ENCODE assay signal across 8 cellular contexts in genomic region chr12:12611512-12612306, GRCh38. TPM values are rescaled to one million over a fixed set of nuclear protein-coding genes. Genes with fewer than 3 reads are reported as not detected.
A peak's percentile ranks its signal among the peaks of the same experiment; 100 is the strongest.
DNase-seq lines count a peak whose midpoint lies in the region; ATAC-seq and TF ChIP-seq lines count a peak whose summit lies in the region.

A gene with protein sequence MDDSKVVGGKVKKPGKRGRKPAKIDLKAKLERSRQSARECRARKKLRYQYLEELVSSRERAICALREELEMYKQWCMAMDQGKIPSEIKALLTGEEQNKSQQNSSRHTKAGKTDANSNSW (plus strand): TSS chr12:12611876. CDS start chr12:12612173, 297 bp downstream.

- 0 to 1% methylated on average over 41 to 51 of the region's 51 CpGs for WGBS in esophagus, 2 donors

- H3K9me2 ChIP-seq in PC-9 (ENCODE audit: insufficient read depth): no peaks in the 10 kb centered on the region

- H4K20me1 ChIP-seq in PC-9 (ENCODE audit: insufficient read depth): no peaks in the 10 kb centered on the region

- peak within 1 kb of the TSS; percentile 85 for H2AFZ ChIP-seq in PC-9

- DNase-seq in DMS114 treated with DMSO at 0.1 percent for 48 hours (lab: John Stamatoyannopoulos, UW; ENCODE audit: unreplicated experiment) (peak; percentile 89), PC-9 (peak; percentile 91 to 93)
- DNase-seq in activated T-cell treated with anti-CD3 and anti-CD28 coated beads, Interleukin-2, amount 50 U/mL, for 4 hours: peak; percentile 80
- DNase-seq in stimulated activated CD8-positive, alpha-beta memory T cell treated with anti-CD3 and anti-CD28 coated beads, Interleukin-7, amount 100 ng/mL, for 1 hour (ENCODE audit: low read depth in 2 of 2): peak; percentile 60 to 61

- peak within 1 kb of the TSS; percentile 93 to 98 (median 98) for H3K4me3 Mint-ChIP-seq in IgD-negative memory B cell
- peak within 1 kb of the TSS; percentile 96 for H3K4me3 Mint-ChIP-seq in activated T-cell treated with anti-CD3 and anti-CD28 coated beads, Interleukin-2, amount 50 U/mL, for 4 hours

- peaks cover 33% of the 10 kb centered on the region for H3F3A ChIP-seq in PC-9 (ENCODE audit: insufficient read depth, low read depth)

- H3K36me3 Mint-ChIP-seq in IgD-negative memory B cell: peaks cover 8% of the 10 kb centered on the region
- peaks cover 9% of the 10 kb centered on the region for H3K36me3 Mint-ChIP-seq in activated T-cell treated with anti-CD3 and anti-CD28 coated beads, Interleukin-2, amount 50 U/mL, for 4 hours (ENCODE audit: insufficient read depth)

- H3K9me3 ChIP-seq in PC-9 (ENCODE audit: insufficient read depth, low read depth) (no peaks in the 10 kb centered on the region), esophagus (ENCODE audit: control insufficient read depth in 2 of 2, insufficient read depth in 1 of 2, low read depth in 1 of 2, low read length in 1 of 2) (no peaks in the 10 kb centered on the region), mucosa of stomach (ENCODE audit: control insufficient read depth, low read length) (no peaks in the 10 kb centered on the region)

- peaks cover 30% of the 10 kb centered on the region for H3K4me1 ChIP-seq in PC-9 (replicated peaks; ENCODE audit: insufficient read depth)
- no peaks in the 10 kb centered on the region for H3K4me1 ChIP-seq in esophagus (ENCODE audit: control insufficient read depth in 2 of 2, insufficient read depth in 2 of 2, low read length in 1 of 2)
- H3K4me1 ChIP-seq in mucosa of stomach (ENCODE audit: control insufficient read depth, insufficient read depth, low read length): peaks cover 14% of the 10 kb centered on the region

- peak within 1 kb of the TSS; percentile 98 to 99 (median 98) for H3K27ac Mint-ChIP-seq in IgD-negative memory B cell

- H3K27me3 ChIP-seq in PC-9 (ENCODE audit: insufficient read depth, low read depth) (no peaks in the 10 kb centered on the region), esophagus (ENCODE audit: control insufficient read depth in 1 of 2, insufficient read depth in 2 of 2, low read length in 2 of 2) (no peaks in the 10 kb centered on the region), mucosa of stomach (ENCODE audit: control insufficient read depth, insufficient read depth, low read length) (no peaks in the 10 kb centered on the region)

- no peaks in the 10 kb centered on the region for H3K27me3 Mint-ChIP-seq in IgD-negative memory B cell
- no peaks in the 10 kb centered on the region for H3K27me3 Mint-ChIP-seq in activated T-cell treated with anti-CD3 and anti-CD28 coated beads, Interleukin-2, amount 50 U/mL, for 4 hours (ENCODE audit: low read depth)

- H3K9me3 Mint-ChIP-seq in IgD-negative memory B cell: no peaks in the 10 kb centered on the region
- H3K9me3 Mint-ChIP-seq in activated T-cell treated with anti-CD3 and anti-CD28 coated beads, Interleukin-2, amount 50 U/mL, for 4 hours: no peaks in the 10 kb centered on the region

- CTCF ChIA-PET in PC-9 (lab: Charles Lee): no interaction called here

- TSS peak; percentile 30 for BruUV-seq in PC-9 (replicated peaks; lab: Mats Ljungman, UMichigan)

- POLR2A ChIA-PET in PC-9 (lab: Charles Lee; ENCODE audit: unreplicated experiment): interaction anchor here (0.5 to 0.7 kb wide), 5 partner anchors 19 to 79 kb away, joined by 3 to 9 read pairs (median 6); no protein-coding TSS in a partner anchor

- intact Hi-C loops in PC-9 (cut with micrococcal nuclease; ENCODE audit: unreplicated experiment): loop anchor here (1.0 to 5.0 kb wide), 3 partner anchors 26 to 91 kb away; partner anchors contain the start of gene DUSP16

- H3K4me1 Mint-ChIP-seq in IgD-negative memory B cell: peaks cover 21 to 41% (median 33%) of the 10 kb centered on the region in 3 donors
- H3K4me1 Mint-ChIP-seq in activated T-cell treated with anti-CD3 and anti-CD28 coated beads, Interleukin-2, amount 50 U/mL, for 4 hours (ENCODE audit: low read depth): peaks cover 50% of the 10 kb centered on the region

- peak within 1 kb of the TSS; percentile 86 for H3K4me2 ChIP-seq in PC-9

- no peak for TF ChIP-seq CTCF in PC-9 (conservative IDR thresholded peaks at IDR 0.05)

- H3K4me3 ChIP-seq in PC-9: peak within 1 kb of the TSS; percentile 89
- H3K4me3 ChIP-seq in esophagus (ENCODE audit: low read depth in 1 of 2, low read length in 2 of 2): peak within 1 kb of the TSS; percentile 75 to 79
- H3K4me3 ChIP-seq in mucosa of stomach (ENCODE audit: low read length): peak within 1 kb of the TSS; percentile 96

- no peaks in the 10 kb centered on the region for H3K36me3 ChIP-seq in PC-9 (ENCODE audit: low read depth)
- H3K36me3 ChIP-seq in esophagus (ENCODE audit: control insufficient read depth in 2 of 2, insufficient read depth in 2 of 2, low read length in 1 of 2): no peaks in the 10 kb centered on the region
- no peaks in the 10 kb centered on the region for H3K36me3 ChIP-seq in mucosa of stomach (ENCODE audit: control insufficient read depth, insufficient read depth, low read length)

- H3K79me2 ChIP-seq in PC-9 (ENCODE audit: low read depth): peaks cover 23% of the 10 kb centered on the region

- ATAC-seq in GM21528 (IDR thresholded peaks at IDR 0.05; ENCODE audit: low FRiP score, unreplicated experiment): peak; percentile 85
- peak; percentile 79 to 81 for ATAC-seq in activated T-cell treated with anti-CD3 and anti-CD28 coated beads, Interleukin-2, amount 50 U/mL, for 4 hours

- H3K9ac ChIP-seq in mucosa of stomach (ENCODE audit: low read length): peak within 1 kb of the TSS; percentile 94

- H3K27ac ChIP-seq in PC-9: peak within 1 kb of the TSS; percentile 83
- peak within 1 kb of the TSS; percentile 96 to 99 for H3K27ac ChIP-seq in esophagus (ENCODE audit: low read depth in 2 of 2, low read length in 1 of 2)

RNA-seq across cellular contexts. Expression of the gene that starts here (rescaled TPM):
- 21.5 TPM for polyA plus RNA-seq in IgD-negative memory B cell
- total RNA-seq in PC-9 (2021): 26.6 and 30.3 TPM in 2 replicates
- total RNA-seq in activated T-cell treated with anti-CD3 and anti-CD28 coated beads, Interleukin-2, amount 50 U/mL, for 4 hours: 10 to 100 TPM; 14.4 to 16.9 (median 14.8) TPM
- 1 to 10 TPM; 5.5 to 8.1 TPM for polyA plus RNA-seq in esophagus

Comparison
In these comparisons a context has a peak if more than half of its experiments do, and no peak if none do; other contexts are left out.
1. Peak in every context shown above with its lines: DNase-seq, ATAC-seq, H3K4me3 ChIP-seq and H3K27ac ChIP-seq.